In the genomic region with DNA sequence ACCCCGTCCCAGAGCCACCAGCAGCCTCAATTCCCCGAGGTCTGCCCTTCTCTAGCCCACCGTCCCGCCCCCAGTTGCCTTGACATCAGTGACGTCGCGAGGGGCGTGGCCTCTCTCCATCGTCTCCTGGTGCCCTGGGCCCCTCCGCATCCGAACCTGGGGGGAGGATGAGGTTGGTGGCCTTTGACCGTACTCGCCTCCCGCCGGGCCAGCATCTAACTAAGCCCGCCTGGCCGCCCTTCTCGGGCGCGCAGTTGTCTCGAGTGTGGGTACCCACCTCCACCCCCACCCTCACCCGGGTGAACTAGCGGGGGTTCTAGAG, we compare ENCODE assay signal across 1 cellular context.
TF ChIP-seq lines count a peak whose summit lies in the region.

No MANE protein-coding gene starts in this region.

TF ChIP-seq in IMR-90, 13 proteins besides CTCF, POLR2A, EP300 and RAD21:
- TF ChIP-seq SMC3 (IDR thresholded peaks at IDR 0.05; ENCODE audit: low read depth, low read length), result no peak
TF ChIP-seq in IMR-90: peak in this region for 0.
